ENCODE assay signal across 19 cellular contexts in the genomic region with DNA sequence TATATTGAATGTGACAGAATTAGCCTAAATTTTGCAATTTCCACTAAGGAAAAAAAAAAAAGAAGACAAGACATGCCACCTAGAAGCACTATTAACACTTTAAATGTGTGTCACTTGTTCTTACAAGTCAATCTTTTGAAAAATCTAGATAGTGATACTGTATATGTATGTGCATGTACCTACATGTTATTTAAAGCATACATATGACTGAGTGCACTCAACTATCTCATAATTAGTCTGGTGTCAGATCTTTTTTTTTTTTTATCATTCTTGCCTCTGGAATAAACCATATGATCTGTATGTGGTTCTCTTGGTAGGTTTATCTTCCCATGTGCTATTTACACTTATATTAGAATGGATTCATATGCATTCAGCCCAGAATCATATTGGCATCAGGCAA.
DNase-seq lines count a peak whose midpoint lies in the region; ATAC-seq and TF ChIP-seq lines count a peak whose summit lies in the region.
"Had no signal": no experiment of that assay in that cellular context is flagged by ENCODE, and none has a peak within 500 bp of the region (broad histone marks: within the 10 kb centered on the region; RNA-seq: fewer than 3 reads in every experiment).

No MANE protein-coding gene starts in this region.

- peaks cover 84% of the 10 kb centered on the region for H3K4me1 Mint-ChIP-seq in activated naive CD4-positive, alpha-beta T cell treated with anti-CD3 and anti-CD28 coated beads for 36 hours (ENCODE audit: low read depth)
- H3K4me1 Mint-ChIP-seq in activated naive CD8-positive, alpha-beta T cell treated with anti-CD3 and anti-CD28 coated beads, Interleukin-2, amount 50 U/mL, for 24 hours, result peaks cover 93% of the 10 kb centered on the region

- H3K27ac Mint-ChIP-seq in activated naive CD4-positive, alpha-beta T cell treated with anti-CD3 and anti-CD28 coated beads for 36 hours, result peak overlapping the region; percentile 46
- H3K27ac Mint-ChIP-seq in activated naive CD8-positive, alpha-beta T cell treated with anti-CD3 and anti-CD28 coated beads, Interleukin-2, amount 50 U/mL, for 24 hours, result peak overlapping the region; percentile 66

- H3K9me3 ChIP-seq in Karpas-422 (ENCODE audit: low read length) (no peaks in the 10 kb centered on the region), gastrocnemius medialis (no peaks in the 10 kb centered on the region)
- H3K9me3 ChIP-seq: Caco-2, SJCRH30 had no signal

- H3K4me3 ChIP-seq in Karpas-422 (ENCODE audit: low read length) (no peak overlapping the region), gastrocnemius medialis (no peak overlapping the region)
- H3K4me3 ChIP-seq: PC-9, SJCRH30 had no signal

- H2AFZ ChIP-seq in Karpas-422 (ENCODE audit: low read length), result no peak overlapping the region
- H2AFZ ChIP-seq: PC-9 had no signal

- CTCF ChIA-PET in activated naive CD4-positive, alpha-beta T cell treated with anti-CD3 and anti-CD28 coated beads for 36 hours (lab: Charles Lee), result interaction anchor here (0.7 to 1.2 kb wide), 2 partner anchors 9 kb away, joined by 3 read pairs; no protein-coding TSS in a partner anchor

- peak overlapping the region; percentile 53; the same call in 1 of the 2 replicates for H3K27ac ChIP-seq in Karpas-422 (ENCODE audit: low read length)
- H3K27ac ChIP-seq in gastrocnemius medialis, result peak overlapping the region; percentile 16 to 86 (median 50)
- H3K27ac ChIP-seq: C4-2B, PC-9, SJCRH30 had no signal

- in situ Hi-C loops in gastrocnemius medialis (cut with MboI; ENCODE audit: low sequenced_read_pairs in 4 of 4), result no loop called here

- intact Hi-C loops in activated naive CD4-positive, alpha-beta T cell treated with anti-CD3 and anti-CD28 coated beads for 36 hours (cut with micrococcal nuclease), result loop anchor here (5.0 kb wide), 1 partner anchor 403 kb away; no protein-coding TSS in a partner anchor
- intact Hi-C loops in gastrocnemius medialis (cut with DNase I; ENCODE audit: low total_unique reads), result no loop called here
- intact Hi-C loops in posterior vena cava (cut with DNase I), result no loop called here

- no peak for DNase-seq in activated naive CD4-positive, alpha-beta T cell treated with anti-CD3 and anti-CD28 coated beads for 36 hours
- DNase-seq in activated naive CD4-positive, alpha-beta T cell treated with Interleukin-2 at 50 U/mL for 16 hours, result no peak
- DNase-seq in Karpas-422, result no peak
- DNase-seq in activated naive CD8-positive, alpha-beta T cell treated with anti-CD3 and anti-CD28 coated beads, Interleukin-2, amount 50 U/mL, for 24 hours, result no peak
- DNase-seq in gastrocnemius medialis, result no peak
- no peak for DNase-seq in posterior vena cava (ENCODE audit: low spot score)
- no peak for DNase-seq in NOMO-1 treated with dmso at 0.1 percent for 144 hours (lab: John Stamatoyannopoulos, UW; ENCODE audit: unreplicated experiment)
- DNase-seq: Caco-2, GOT3, KBM-7, NCI-H1436, NCI-H2029, NCI-H2171, NCI-H446, NCI-H69, PC-9 had no signal

- TF ChIP-seq CTCF in gastrocnemius medialis (IDR thresholded peaks at IDR 0.05 in 4 of 5, conservative IDR thresholded peaks at IDR 0.05 in 1 of 5), result no peak

- ATAC-seq in activated naive CD8-positive, alpha-beta T cell treated with anti-CD3 and anti-CD28 coated beads, Interleukin-2, amount 50 U/mL, for 24 hours, result no peak
- ATAC-seq in gastrocnemius medialis (no peak), GM19463 (IDR thresholded peaks at IDR 0.05; ENCODE audit: unreplicated experiment) (no peak)

- peaks cover 8% of the 10 kb centered on the region; the same call in 1 of the 2 replicates for H3K36me3 ChIP-seq in Karpas-422 (ENCODE audit: insufficient read depth, low read length)
- H3K36me3 ChIP-seq in gastrocnemius medialis, result no peaks in the 10 kb centered on the region

- no peak for TF ChIP-seq POLR2A in gastrocnemius medialis (IDR thresholded peaks at IDR 0.05)

- H3K9me2 ChIP-seq in Karpas-422 (replicated peaks; ENCODE audit: insufficient read depth, low read length), result no peaks in the 10 kb centered on the region

- no peak overlapping the region for H3K4me3 Mint-ChIP-seq in activated naive CD4-positive, alpha-beta T cell treated with anti-CD3 and anti-CD28 coated beads for 36 hours
- H3K4me3 Mint-ChIP-seq in activated naive CD8-positive, alpha-beta T cell treated with anti-CD3 and anti-CD28 coated beads, Interleukin-2, amount 50 U/mL, for 24 hours, result no peak overlapping the region

- no peak overlapping the region for H3K4me2 ChIP-seq in Karpas-422 (ENCODE audit: low read depth, low read length, poor library complexity, severe bottlenecking)
- H3K4me2 ChIP-seq: PC-9 had no signal

- peaks cover 23% of the 10 kb centered on the region; the same call in 1 of the 2 replicates for H4K20me1 ChIP-seq in Karpas-422 (ENCODE audit: insufficient read depth, low read depth, low read length)

- H3K27me3 ChIP-seq in Karpas-422 (ENCODE audit: low read length) (no peaks in the 10 kb centered on the region), gastrocnemius medialis (no peaks in the 10 kb centered on the region)
- H3K27me3 ChIP-seq: SJCRH30 had no signal

- H3K27me3 Mint-ChIP-seq in activated naive CD4-positive, alpha-beta T cell treated with anti-CD3 and anti-CD28 coated beads for 36 hours (ENCODE audit: low read depth), result no peaks in the 10 kb centered on the region
- H3K27me3 Mint-ChIP-seq in activated naive CD8-positive, alpha-beta T cell treated with anti-CD3 and anti-CD28 coated beads, Interleukin-2, amount 50 U/mL, for 24 hours, result no peaks in the 10 kb centered on the region

- no peak overlapping the region for H3K9ac ChIP-seq in Karpas-422 (ENCODE audit: low read length)

- H3K79me2 ChIP-seq in Karpas-422 (ENCODE audit: low read length), result peaks cover 97% of the 10 kb centered on the region

- peaks cover 85% of the 10 kb centered on the region for H3K4me1 ChIP-seq in Karpas-422 (ENCODE audit: low read length)
- H3K4me1 ChIP-seq in gastrocnemius medialis, result peaks cover 87 to 90% of the 10 kb centered on the region in 2 donors
- H3K4me1 ChIP-seq: SJCRH30 had no signal

- H3K36me3 Mint-ChIP-seq in activated naive CD4-positive, alpha-beta T cell treated with anti-CD3 and anti-CD28 coated beads for 36 hours (ENCODE audit: low read depth), result peaks cover 13% of the 10 kb centered on the region
- peaks cover 14% of the 10 kb centered on the region for H3K36me3 Mint-ChIP-seq in activated naive CD8-positive, alpha-beta T cell treated with anti-CD3 and anti-CD28 coated beads, Interleukin-2, amount 50 U/mL, for 24 hours (ENCODE audit: low read depth)

- peaks cover 2% of the 10 kb centered on the region for H3K9me3 Mint-ChIP-seq in activated naive CD4-positive, alpha-beta T cell treated with anti-CD3 and anti-CD28 coated beads for 36 hours
- no peaks in the 10 kb centered on the region for H3K9me3 Mint-ChIP-seq in activated naive CD8-positive, alpha-beta T cell treated with anti-CD3 and anti-CD28 coated beads, Interleukin-2, amount 50 U/mL, for 24 hours
